Comparison of ENCODE assay signal across 8 cellular contexts in the genomic region with DNA sequence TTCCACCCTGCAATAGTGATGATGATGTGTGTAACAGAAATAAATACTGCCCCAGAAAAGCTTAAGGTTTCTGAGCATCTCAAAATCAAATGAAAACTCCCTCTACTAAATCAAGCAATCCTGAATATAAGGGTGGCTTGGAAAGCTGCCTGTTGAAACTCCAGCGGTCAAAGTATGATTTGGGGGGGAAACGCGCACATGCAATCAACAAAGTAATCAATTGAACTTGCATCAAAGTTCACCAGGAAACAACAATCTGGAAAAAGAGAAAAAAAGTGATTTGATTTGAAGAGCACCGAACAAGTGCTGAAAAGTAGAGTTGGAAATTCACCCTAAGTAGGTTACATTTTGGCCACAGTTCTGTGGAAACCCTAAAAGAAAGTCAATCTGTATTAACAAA. TPM values are rescaled to one million over a fixed set of nuclear protein-coding genes. Genes with fewer than 3 reads are reported as not detected.
DNase-seq lines count a peak whose midpoint lies in the region; ATAC-seq, FAIRE-seq and TF ChIP-seq lines count a peak whose summit lies in the region.

No MANE protein-coding gene starts in this region.

- H3K9me2 ChIP-seq in OCI-LY7 (ENCODE audit: insufficient read depth, low read length): no peaks in the 10 kb centered on the region

- H2BK5ac ChIP-seq in neuronal stem cell (ENCODE audit: low read length): peak overlapping the region; percentile 91

- H3K4ac ChIP-seq in neuronal stem cell (ENCODE audit: low read length): no peak overlapping the region

- TF ChIP-seq CTCF in DND-41 (IDR thresholded peaks at IDR 0.05; ENCODE audit: borderline replicate concordance, extremely low read depth, low read length, poor library complexity, severe bottlenecking) (no peak), OCI-LY7 (conservative IDR thresholded peaks at IDR 0.05; ENCODE audit: low read length) (no peak), endothelial cell of umbilical vein (IDR thresholded peaks at IDR 0.05; ENCODE audit: extremely low read depth in 1 of 2, insufficient read depth in 1 of 2, low read depth in 1 of 2, low read length in 2 of 2) (no peak)

- H2BK15ac ChIP-seq in neuronal stem cell (ENCODE audit: low read length): no peak overlapping the region

- intact Hi-C loops in OCI-LY7 (cut with micrococcal nuclease; ENCODE audit: unreplicated experiment) (loop anchor here (2.0 kb wide), 1 partner anchor 44 kb away; the partner anchor contains the start of gene CDKN3), endothelial cell of umbilical vein (cut with micrococcal nuclease) (loop anchor here (2.0 kb wide), 2 partner anchors 44 to 748 kb away; partner anchors contain the start of gene CDKN3)

- H3K27me3 ChIP-seq in DND-41 (ENCODE audit: insufficient read depth, low read length, poor library complexity) (no peaks in the 10 kb centered on the region), endothelial cell of umbilical vein (ENCODE audit: control insufficient read depth in 2 of 2, insufficient read depth in 2 of 2, low read length in 2 of 2) (peaks cover 9 to 11% of the 10 kb centered on the region in 2 experiments), neuronal stem cell (ENCODE audit: control insufficient read depth in 3 of 3, insufficient read depth in 3 of 3, low read depth in 1 of 3, low read length in 3 of 3) (no peaks in the 10 kb centered on the region)

- dilution Hi-C loops in endothelial cell of umbilical vein (cut with MboI; ENCODE audit: extremely low pct_ligation_motif_present, low sequenced_read_pairs): no loop called here

- TF ChIP-seq POLR2A in endothelial cell of umbilical vein (IDR thresholded peaks at IDR 0.05; ENCODE audit: low read depth, low read length): no peak

- BruUV-seq in OCI-LY7 (replicated peaks; lab: Mats Ljungman, UMichigan) (no TSS peak), endothelial cell of umbilical vein (replicated peaks; lab: Mats Ljungman, UMichigan) (TSS peak; percentile 49)

- H3K9me3 ChIP-seq in DND-41 (ENCODE audit: insufficient read depth, low read length, severe bottlenecking): no peaks in the 10 kb centered on the region
- no peaks in the 10 kb centered on the region for H3K9me3 ChIP-seq in OCI-LY7 (ENCODE audit: low read length)
- H3K9me3 ChIP-seq in endothelial cell of umbilical vein (replicated peaks; ENCODE audit: control insufficient read depth, insufficient read depth, low read length): no peaks in the 10 kb centered on the region
- peaks cover 0 to 9% of the 10 kb centered on the region in 2 donors for H3K9me3 ChIP-seq in neuronal stem cell (replicated peaks in 1 of 2; ENCODE audit: control insufficient read depth in 2 of 2, insufficient read depth in 1 of 2, low read depth in 1 of 2, low read length in 2 of 2)

- CTCF ChIA-PET in OCI-LY7 (lab: Charles Lee; ENCODE audit: unreplicated experiment) (interaction anchor here (0.6 kb wide), 1 partner anchor 439 kb away, joined by 3 read pairs; no protein-coding TSS in a partner anchor), endothelial cell of umbilical vein (lab: Charles Lee) (interaction anchor here (1.3 kb wide), 1 partner anchor 20 kb away, joined by 5 read pairs; no protein-coding TSS in a partner anchor)

- WGBS in neuronal stem cell (ENCODE audit: extremely low coverage in 2 of 2, insufficient read length in 2 of 2, insufficient replicate concordance in 1 of 2), 2 donors: no CpG with 5 or more reads among the region's 4 CpGs

- no peak overlapping the region for H2BK12ac ChIP-seq in neuronal stem cell (ENCODE audit: low read length)

- peak overlapping the region; percentile 92 for H2AFZ ChIP-seq in DND-41 (ENCODE audit: low read depth, low read length)
- peak overlapping the region; percentile 38; the same call in 1 of the 2 replicates for H2AFZ ChIP-seq in OCI-LY7 (ENCODE audit: low read length)
- peak overlapping the region; percentile 61 for H2AFZ ChIP-seq in endothelial cell of umbilical vein (ENCODE audit: low read depth, low read length)
- peak overlapping the region; percentile 92 for H2AFZ ChIP-seq in neuronal stem cell (ENCODE audit: low read length)

- H3K27ac ChIP-seq in DND-41 (ENCODE audit: low read length) (peak overlapping the region; percentile 98), OCI-LY7 (ENCODE audit: low read depth, low read length, poor library complexity, severe bottlenecking) (peak overlapping the region; percentile 77), endothelial cell of umbilical vein (ENCODE audit: insufficient read depth, low read depth, low read length) (peak overlapping the region; percentile 83), neuronal stem cell (replicated peaks; ENCODE audit: low read length) (peak overlapping the region; percentile 100)

- H3K23ac ChIP-seq in neuronal stem cell (ENCODE audit: low read depth, low read length, poor library complexity): no peak overlapping the region

- peaks cover 12% of the 10 kb centered on the region; the same call in 1 of the 2 replicates for H3K36me3 ChIP-seq in DND-41 (ENCODE audit: insufficient read depth, low read length)
- peaks cover 41% of the 10 kb centered on the region for H3K36me3 ChIP-seq in OCI-LY7 (ENCODE audit: insufficient read depth, low read length)
- H3K36me3 ChIP-seq in endothelial cell of umbilical vein (ENCODE audit: control insufficient read depth in 2 of 2, extremely low read depth in 1 of 2, insufficient read depth in 2 of 2, low read length in 2 of 2): no peaks in the 10 kb centered on the region
- H3K36me3 ChIP-seq in neuronal stem cell (replicated peaks in 1 of 2; ENCODE audit: control insufficient read depth in 2 of 2, insufficient read depth in 2 of 2, low read length in 2 of 2): peaks cover 0 to 26% of the 10 kb centered on the region in 2 donors

- no peaks in the 10 kb centered on the region for H3K9me1 ChIP-seq in endothelial cell of umbilical vein (replicated peaks; ENCODE audit: control insufficient read depth, extremely low read depth, insufficient read depth, low read length)

- H2BK120ac ChIP-seq in neuronal stem cell (ENCODE audit: low read depth, low read length): no peak overlapping the region

- no peak overlapping the region for H4K91ac ChIP-seq in neuronal stem cell (ENCODE audit: low read depth, low read length, poor library complexity)

- no peak overlapping the region for H4K8ac ChIP-seq in neuronal stem cell (ENCODE audit: low read depth, low read length)

- H3K4me3 ChIP-seq in DND-41 (ENCODE audit: low read depth in 1 of 2, low read length in 2 of 2) (peak overlapping the region; percentile 90 to 94), OCI-LY7 (ENCODE audit: low read depth, low read length, poor library complexity, severe bottlenecking) (peak overlapping the region; percentile 86), endothelial cell of umbilical vein (replicated peaks in 1 of 3; ENCODE audit: insufficient read depth in 1 of 3, low read depth in 1 of 3, low read length in 3 of 3) (peak overlapping the region; percentile 50 to 90 (median 70)), neuronal stem cell (ENCODE audit: low read length in 2 of 2) (peak overlapping the region; percentile 92 to 95)

- POLR2A ChIA-PET in OCI-LY7 (lab: Charles Lee): interaction anchor here (0.8 to 2.9 kb wide), 2 partner anchors 9 to 43 kb away, joined by 3 to 14 read pairs; no protein-coding TSS in a partner anchor
- POLR2A ChIA-PET in endothelial cell of umbilical vein (lab: Charles Lee): no interaction called here

- no peak for DNase-seq in DND-41
- peak; percentile 8 for DNase-seq in OCI-LY7 (ENCODE audit: low spot score)
- no peak for DNase-seq in endothelial cell of umbilical vein (ENCODE audit: low read depth, low spot score)
- no peak for DNase-seq in neuronal stem cell (ENCODE audit: low spot score)
- DNase-seq in NCI-H446 treated with DMSO at 0.1 percent for 48 hours (lab: John Stamatoyannopoulos, UW): no peak
- no peak for DNase-seq in SKM-1 treated with dmso at 0.1 percent for 144 hours (lab: John Stamatoyannopoulos, UW; ENCODE audit: unreplicated experiment)
- no peak for DNase-seq in NAMALWA (ENCODE audit: low spot score)

- H3K14ac ChIP-seq in neuronal stem cell (ENCODE audit: low read length): no peak overlapping the region

- no peak for ATAC-seq in DND-41 (ENCODE audit: insufficient read depth, low read depth)
- no peak for ATAC-seq in HG02981 (IDR thresholded peaks at IDR 0.05; ENCODE audit: unreplicated experiment)

- no peak overlapping the region for H3K18ac ChIP-seq in neuronal stem cell (ENCODE audit: low read length)

- peaks cover 26% of the 10 kb centered on the region; the same call in 1 of the 2 replicates for H4K20me1 ChIP-seq in DND-41 (ENCODE audit: insufficient read depth, low read length)
- peaks cover 36% of the 10 kb centered on the region for H4K20me1 ChIP-seq in OCI-LY7 (ENCODE audit: insufficient read depth, low read length)
- H4K20me1 ChIP-seq in endothelial cell of umbilical vein (replicated peaks; ENCODE audit: control insufficient read depth, extremely low read depth, insufficient read depth, low read length): no peaks in the 10 kb centered on the region

- peaks cover 57% of the 10 kb centered on the region for H3K79me2 ChIP-seq in DND-41 (ENCODE audit: insufficient read depth, low read length)
- peaks cover 53% of the 10 kb centered on the region for H3K79me2 ChIP-seq in OCI-LY7 (ENCODE audit: insufficient read depth, low read depth, low read length)
- peaks cover 54% of the 10 kb centered on the region for H3K79me2 ChIP-seq in endothelial cell of umbilical vein (ENCODE audit: control insufficient read depth, insufficient read depth, low read length)

- H3K4me1 ChIP-seq in DND-41 (ENCODE audit: insufficient read depth, low read length) (peaks cover 44% of the 10 kb centered on the region), OCI-LY7 (ENCODE audit: insufficient read depth, low read length, poor library complexity, severe bottlenecking) (peaks cover 54% of the 10 kb centered on the region), endothelial cell of umbilical vein (ENCODE audit: control insufficient read depth, extremely low read depth, insufficient read depth, low read length) (peaks cover 25% of the 10 kb centered on the region), neuronal stem cell (ENCODE audit: control insufficient read depth in 2 of 2, insufficient read depth in 1 of 2, low read depth in 1 of 2, low read length in 2 of 2) (peaks cover 9 to 11% of the 10 kb centered on the region in 2 donors)

- H2AK5ac ChIP-seq in neuronal stem cell (ENCODE audit: low read depth, low read length): no peak overlapping the region

- no peak for FAIRE-seq in endothelial cell of umbilical vein (lab: Jason Lieb, UNC)

- H3K9ac ChIP-seq in DND-41 (ENCODE audit: low read depth, low read length) (peak overlapping the region; percentile 98), endothelial cell of umbilical vein (replicated peaks; ENCODE audit: extremely low read depth, insufficient read depth, low read length) (peak overlapping the region; percentile 95), neuronal stem cell (ENCODE audit: low read depth, low read length, poor library complexity) (no peak overlapping the region)

- H3K79me1 ChIP-seq in neuronal stem cell (ENCODE audit: low read depth, low read length): peaks cover 2% of the 10 kb centered on the region

- H3K4me2 ChIP-seq in DND-41 (ENCODE audit: insufficient read depth, low read length) (peak overlapping the region; percentile 70), OCI-LY7 (ENCODE audit: low read length) (peak overlapping the region; percentile 91), endothelial cell of umbilical vein (ENCODE audit: insufficient read depth, low read length) (peak overlapping the region; percentile 89), neuronal stem cell (ENCODE audit: insufficient read depth, low read length, poor library complexity, severe bottlenecking) (peak overlapping the region; percentile 69)

RNA-seq across cellular contexts. Expression of gene CNIH1, which starts 0.7 kb away (rescaled TPM):
- 18.7 and 29.7 TPM in 2 replicates for total RNA-seq in OCI-LY7 (2014; rRNA removed; shearing (Covaris generic))
- 96.6 and 109 TPM in 2 replicates for total RNA-seq in OCI-LY7 (2022)
- 125 and 137 TPM in 2 replicates for total RNA-seq in endothelial cell of umbilical vein
- 287 and 328 TPM in 2 replicates for polyA plus RNA-seq in endothelial cell of umbilical vein
- polyA plus RNA-seq in endothelial cell of umbilical vein (2011; cell fraction: cytosol; rRNA removed): 214 and 274 TPM in 2 replicates
- polyA plus RNA-seq in endothelial cell of umbilical vein (2011; cell fraction: nucleus; rRNA removed): 46.1 and 71.3 TPM in 2 replicates
- polyA plus RNA-seq in endothelial cell of umbilical vein (2012): 130 and 150 TPM in 2 replicates
- 271 and 327 TPM in 2 replicates for polyA minus RNA-seq in endothelial cell of umbilical vein
- polyA minus RNA-seq in endothelial cell of umbilical vein (2011; cell fraction: cytosol; rRNA and poly(A)+ RNA removed): 114 TPM
- polyA minus RNA-seq in endothelial cell of umbilical vein (2011; cell fraction: nucleus; rRNA and poly(A)+ RNA removed): 28.3 and 35.3 TPM in 2 replicates
- 141 TPM for polyA plus RNA-seq in neuronal stem cell (2013, experiment 1 of 2)
- polyA plus RNA-seq in neuronal stem cell (2013, experiment 2 of 2): 128 TPM

RNA-seq across cellular contexts. Expression of gene CDKN3, which starts 43.6 kb away (rescaled TPM):
- 134 and 150 TPM in 2 replicates for total RNA-seq in OCI-LY7 (2014; rRNA removed; shearing (Covaris generic))
- total RNA-seq in OCI-LY7 (2022) (157 and 189 TPM in 2 replicates), endothelial cell of umbilical vein (52.0 and 53.2 TPM in 2 replicates)
- polyA plus RNA-seq in endothelial cell of umbilical vein: 36.6 and 37.0 TPM in 2 replicates
- 58.9 and 70.7 TPM in 2 replicates for polyA plus RNA-seq in endothelial cell of umbilical vein (2011; cell fraction: cytosol; rRNA removed)
- 19.4 and 24.3 TPM in 2 replicates for polyA plus RNA-seq in endothelial cell of umbilical vein (2011; cell fraction: nucleus; rRNA removed)
- 24.0 and 56.6 TPM in 2 replicates for polyA plus RNA-seq in endothelial cell of umbilical vein (2012)
- polyA minus RNA-seq in endothelial cell of umbilical vein: 12.5 and 14.9 TPM in 2 replicates
- polyA minus RNA-seq in endothelial cell of umbilical vein (2011; cell fraction: cytosol; rRNA and poly(A)+ RNA removed): 20.1 TPM
- 5.3 and 7.8 TPM in 2 replicates for polyA minus RNA-seq in endothelial cell of umbilical vein (2011; cell fraction: nucleus; rRNA and poly(A)+ RNA removed)
- polyA plus RNA-seq in neuronal stem cell (2013, experiment 1 of 2): 95.8 TPM
- 96.2 TPM for polyA plus RNA-seq in neuronal stem cell (2013, experiment 2 of 2)

RNA-seq across cellular contexts. Expression of gene GMFB, which starts 48.3 kb away (rescaled TPM):
- 45.7 and 61.3 TPM in 2 replicates for total RNA-seq in OCI-LY7 (2014; rRNA removed; shearing (Covaris generic))
- total RNA-seq in OCI-LY7 (2022) (81.7 and 82.2 TPM in 2 replicates), endothelial cell of umbilical vein (35.5 and 52.0 TPM in 2 replicates)
- 6.2 and 10.1 TPM in 2 replicates for polyA plus RNA-seq in endothelial cell of umbilical vein
- 10.5 and 10.7 TPM in 2 replicates for polyA plus RNA-seq in endothelial cell of umbilical vein (2011; cell fraction: cytosol; rRNA removed)
- polyA plus RNA-seq in endothelial cell of umbilical vein (2011; cell fraction: nucleus; rRNA removed): 13.0 and 20.4 TPM in 2 replicates
- polyA plus RNA-seq in endothelial cell of umbilical vein (2012): 22.2 and 34.5 TPM in 2 replicates
- 11.9 and 15.9 TPM in 2 replicates for polyA minus RNA-seq in endothelial cell of umbilical vein
- polyA minus RNA-seq in endothelial cell of umbilical vein (2011; cell fraction: cytosol; rRNA and poly(A)+ RNA removed): 9.8 TPM
- 26.6 and 28.1 TPM in 2 replicates for polyA minus RNA-seq in endothelial cell of umbilical vein (2011; cell fraction: nucleus; rRNA and poly(A)+ RNA removed)
- 54.7 TPM for polyA plus RNA-seq in neuronal stem cell (2013, experiment 1 of 2)
- polyA plus RNA-seq in neuronal stem cell (2013, experiment 2 of 2): 55.2 TPM

Comparison
In these comparisons a context has a peak if more than half of its experiments do, and no peak if none do; other contexts are left out.
1. H2AFZ ChIP-seq: peak in every context shown above with its lines; median percentile 92 in DND-41; 92 in neuronal stem cell; 61 in endothelial cell of umbilical vein; 38 in OCI-LY7.